In the genomic region with DNA sequence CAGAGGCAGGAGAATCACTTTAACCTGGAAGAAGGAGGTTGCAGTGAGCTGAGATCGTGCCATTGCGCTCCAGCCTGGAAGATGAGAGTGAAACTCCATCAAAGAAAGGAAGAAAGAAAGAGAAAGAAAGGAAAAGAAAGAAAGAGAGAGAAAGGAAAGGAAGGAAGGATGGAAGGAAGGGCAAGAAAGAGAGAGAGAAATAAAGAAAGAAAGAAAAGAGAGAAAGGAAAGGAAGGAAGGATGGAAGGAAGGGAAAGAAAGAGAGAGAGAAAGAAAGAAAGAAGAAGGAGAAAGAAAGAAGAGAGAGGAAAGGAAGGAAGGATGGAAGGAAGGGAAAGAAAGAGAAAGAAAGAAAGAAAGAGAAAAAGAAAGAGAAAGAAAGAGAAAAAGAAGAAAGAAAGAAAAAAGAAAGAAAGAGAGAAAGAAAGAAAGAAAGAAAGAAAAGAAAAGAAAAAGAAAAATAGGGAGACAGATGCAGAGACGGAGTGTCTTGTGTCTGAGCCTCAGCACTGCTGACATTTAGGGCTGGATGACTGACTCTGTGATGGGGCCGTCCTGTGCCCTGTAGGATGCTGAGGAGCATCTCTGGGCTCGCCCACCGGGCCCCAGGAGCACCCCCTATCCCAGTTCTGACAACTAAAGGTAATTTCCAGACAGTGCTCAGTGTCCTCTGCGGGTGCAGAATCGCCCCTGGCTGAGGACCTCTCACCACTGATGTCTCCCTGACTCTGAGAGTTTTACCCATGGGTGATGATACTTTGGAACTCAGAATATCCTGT, we compare ENCODE assay signal across 24 cellular contexts.
A peak's percentile ranks its signal among the peaks of the same experiment; 100 is the strongest.
DNase-seq lines count a peak whose midpoint lies in the region; ATAC-seq and TF ChIP-seq lines count a peak whose summit lies in the region.
"Had no signal": no experiment of that assay in that cellular context is flagged by ENCODE, and none has a peak within 500 bp of the region (broad histone marks: within the 10 kb centered on the region; RNA-seq: fewer than 3 reads in every experiment).

No MANE protein-coding gene starts in this region.

- H3K27ac Mint-ChIP-seq in activated T-cell treated with anti-CD3 and anti-CD28 coated beads, Interleukin-2, amount 50 U/mL, for 72 hours, result peak overlapping the region; percentile 12
- no peak overlapping the region for H3K27ac Mint-ChIP-seq in endodermal cell
- H3K27ac Mint-ChIP-seq in chondrocyte (ENCODE audit: unreplicated experiment), result no peak overlapping the region

- POLR2A ChIA-PET in HEK293 (lab: Yijun Ruan, JAX), result no interaction called here

- 90 to 91% methylated on average over 8 of the region's 8 CpGs for WGBS in endodermal cell (ENCODE audit: insufficient coverage in 1 of 2, insufficient read length in 1 of 2), 2 experiments

- H3K4me1 ChIP-seq in HEK293 (ENCODE audit: control insufficient read depth, insufficient read depth, low read length) (no peaks in the 10 kb centered on the region), endodermal cell (ENCODE audit: control insufficient read depth, insufficient read depth, low read length) (no peaks in the 10 kb centered on the region)

- H3K27me3 Mint-ChIP-seq in activated T-cell treated with anti-CD3 and anti-CD28 coated beads, Interleukin-2, amount 50 U/mL, for 72 hours (ENCODE audit: low read depth), result no peaks in the 10 kb centered on the region
- no peaks in the 10 kb centered on the region for H3K27me3 Mint-ChIP-seq in endodermal cell (ENCODE audit: insufficient read depth)
- H3K27me3 Mint-ChIP-seq in chondrocyte (ENCODE audit: low read depth), result peaks cover 31% of the 10 kb centered on the region

- no peak overlapping the region for H3K4me3 Mint-ChIP-seq in activated T-cell treated with anti-CD3 and anti-CD28 coated beads, Interleukin-2, amount 50 U/mL, for 72 hours
- no peak overlapping the region for H3K4me3 Mint-ChIP-seq in endodermal cell
- no peak overlapping the region for H3K4me3 Mint-ChIP-seq in chondrocyte (ENCODE audit: unreplicated experiment)
- H3K4me3 Mint-ChIP-seq: CD8-positive, alpha-beta memory T cell had no signal

- H3K36me3 Mint-ChIP-seq in activated T-cell treated with anti-CD3 and anti-CD28 coated beads, Interleukin-2, amount 50 U/mL, for 72 hours (ENCODE audit: insufficient read depth in 2 of 2), result no peaks in the 10 kb centered on the region
- H3K36me3 Mint-ChIP-seq in endodermal cell (ENCODE audit: low read depth) (no peaks in the 10 kb centered on the region), chondrocyte (ENCODE audit: low read depth) (no peaks in the 10 kb centered on the region)
- H3K36me3 Mint-ChIP-seq: CD8-positive, alpha-beta memory T cell had no signal

- H3K9ac ChIP-seq in endodermal cell (ENCODE audit: extremely low read depth, low read length, poor library complexity, severe bottlenecking), result no peak overlapping the region

- no peak for DNase-seq in activated T-cell treated with anti-CD3 and anti-CD28 coated beads, Interleukin-2, amount 50 U/mL, for 72 hours
- no peak for DNase-seq in activated T-cell treated with anti-CD3 and anti-CD28 coated beads, Interleukin-2, amount 50 U/mL, for 48 hours
- DNase-seq in endodermal cell (peak; percentile 27), chondrocyte (ENCODE audit: low spot score) (no peak), DMS153 treated with DMSO at 0.1 percent for 48 hours (lab: John Stamatoyannopoulos, UW; ENCODE audit: unreplicated experiment) (no peak)
- no peak for DNase-seq in activated effector memory CD4-positive, alpha-beta T cell treated with Interleukin-2 at 50 U/mL for 16 hours
- DNase-seq: CD8-positive, alpha-beta memory T cell; DMS 273 treated with DMSO at 0.1 percent for 48 hours; DMS79 treated with DMSO at 0.1 percent for 48 hours; GF-D8; H7; KBM-7; MV-4-11; NCI-H1105; NCI-H1436 treated with DMSO at 0.1 percent for 48 hours; NCI-H187 treated with DMSO at 0.1 percent for 48 hours; NCI-H2171 treated with DMSO at 0.1 percent for 48 hours; NCI-H446; NCI-H524 treated with DMSO at 0.1 percent for 48 hours; NCI-H774; SIG-M5 had no signal

- H3K9me3 ChIP-seq in HEK293 (ENCODE audit: control insufficient read depth, insufficient read depth, low read depth, low read length) (no peaks in the 10 kb centered on the region), endodermal cell (ENCODE audit: control insufficient read depth, low read length) (no peaks in the 10 kb centered on the region)

- no peak for ATAC-seq in activated T-cell treated with anti-CD3 and anti-CD28 coated beads, Interleukin-2, amount 50 U/mL, for 72 hours (replicated peaks in 1 of 2)

- H3K27ac ChIP-seq in HEK293 (ENCODE audit: extremely low read depth, low read depth, low read length) (no peak overlapping the region), endodermal cell (ENCODE audit: low read depth, low read length) (no peak overlapping the region)
- H3K27ac ChIP-seq: C4-2B, SK-N-MC had no signal

- CTCF ChIA-PET in HEK293 (lab: Yijun Ruan, JAX), result no interaction called here

- no peak overlapping the region for H3K4me3 ChIP-seq in HEK293 (ENCODE audit: low read depth, low read length)
- no peak overlapping the region for H3K4me3 ChIP-seq in endodermal cell (ENCODE audit: low read length)
- H3K4me3 ChIP-seq: SK-N-MC had no signal

- no peaks in the 10 kb centered on the region for H3K36me3 ChIP-seq in HEK293 (ENCODE audit: control insufficient read depth in 2 of 2, insufficient read depth in 1 of 2, low read length in 2 of 2)
- H3K36me3 ChIP-seq in endodermal cell (ENCODE audit: control insufficient read depth, insufficient read depth, low read length), result no peaks in the 10 kb centered on the region

- H3K27me3 ChIP-seq in endodermal cell (ENCODE audit: control insufficient read depth, insufficient read depth, low read length, poor library complexity, severe bottlenecking), result no peaks in the 10 kb centered on the region

- TF ChIP-seq CTCF in HEK293 (tag by site-specific recombination; IDR thresholded peaks at IDR 0.05) (no peak), endodermal cell (conservative IDR thresholded peaks at IDR 0.05) (no peak), chondrocyte (IDR thresholded peaks at IDR 0.05) (no peak)

- H3K9me3 Mint-ChIP-seq in activated T-cell treated with anti-CD3 and anti-CD28 coated beads, Interleukin-2, amount 50 U/mL, for 72 hours, result no peaks in the 10 kb centered on the region
- H3K9me3 Mint-ChIP-seq in endodermal cell (no peaks in the 10 kb centered on the region), chondrocyte (ENCODE audit: low read depth) (no peaks in the 10 kb centered on the region)

- H3K4me1 Mint-ChIP-seq in activated T-cell treated with anti-CD3 and anti-CD28 coated beads, Interleukin-2, amount 50 U/mL, for 72 hours (ENCODE audit: low read depth), result no peaks in the 10 kb centered on the region
- H3K4me1 Mint-ChIP-seq in endodermal cell, result peaks cover 3% of the 10 kb centered on the region
- no peaks in the 10 kb centered on the region for H3K4me1 Mint-ChIP-seq in chondrocyte (ENCODE audit: low read depth)
- H3K4me1 Mint-ChIP-seq: CD8-positive, alpha-beta memory T cell had no signal

TF ChIP-seq in HEK293, 187 proteins besides CTCF, POLR2A, EP300 and RAD21:
- TF ChIP-seq ZNF302 (tag by site-specific recombination; IDR thresholded peaks at IDR 0.05; ENCODE audit: low read depth) (no peak), ZNF366 (tag by site-specific recombination; conservative IDR thresholded peaks at IDR 0.05) (peak; percentile 63), PRDM1 (tag by site-specific recombination; IDR thresholded peaks at IDR 0.05) (peak; percentile 79)
